8 cellular contexts compared by ENCODE assay signal in the genomic region with DNA sequence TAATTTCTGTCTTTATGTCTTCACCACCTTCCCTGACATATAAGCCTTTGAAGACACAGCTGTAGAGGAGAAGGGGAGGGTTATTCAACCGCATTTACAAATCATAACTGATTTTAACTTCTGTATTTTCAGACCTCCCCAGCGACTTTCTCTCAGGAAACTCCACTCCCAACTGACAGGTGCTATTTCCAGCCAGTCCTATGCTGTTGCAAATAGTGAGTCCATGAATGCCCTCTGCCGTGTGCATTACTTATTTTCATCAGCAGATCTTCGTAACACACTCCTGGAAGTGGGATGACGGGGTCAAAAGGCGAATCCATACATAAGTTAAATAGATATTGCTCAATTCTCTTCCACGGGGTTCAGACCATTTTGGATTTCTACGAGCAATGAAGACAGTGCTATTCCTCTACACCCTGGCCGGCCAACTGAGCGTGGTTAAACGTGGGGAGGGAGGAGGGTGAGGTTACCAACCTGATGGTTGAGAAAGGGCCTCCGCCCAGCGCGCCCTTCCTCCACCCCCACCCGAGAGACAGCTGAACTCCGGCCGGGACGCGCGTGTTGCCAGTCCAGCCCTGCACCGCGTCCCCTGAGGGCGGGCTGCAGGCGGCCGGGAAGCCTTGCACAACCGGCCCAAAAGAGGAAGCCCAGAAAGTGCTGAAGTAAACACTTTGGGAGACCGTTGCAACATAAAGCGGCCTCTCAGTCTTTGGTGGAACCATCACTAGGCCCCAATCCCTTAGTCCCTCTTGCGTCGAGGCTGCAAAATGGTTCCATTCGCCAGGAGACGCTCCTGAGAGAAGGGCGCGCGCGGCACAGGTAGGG. TPM values are rescaled to one million over a fixed set of nuclear protein-coding genes. Genes with fewer than 3 reads are reported as not detected.
DNase-seq lines count a peak whose midpoint lies in the region; ATAC-seq, FAIRE-seq and TF ChIP-seq lines count a peak whose summit lies in the region.

A gene with protein sequence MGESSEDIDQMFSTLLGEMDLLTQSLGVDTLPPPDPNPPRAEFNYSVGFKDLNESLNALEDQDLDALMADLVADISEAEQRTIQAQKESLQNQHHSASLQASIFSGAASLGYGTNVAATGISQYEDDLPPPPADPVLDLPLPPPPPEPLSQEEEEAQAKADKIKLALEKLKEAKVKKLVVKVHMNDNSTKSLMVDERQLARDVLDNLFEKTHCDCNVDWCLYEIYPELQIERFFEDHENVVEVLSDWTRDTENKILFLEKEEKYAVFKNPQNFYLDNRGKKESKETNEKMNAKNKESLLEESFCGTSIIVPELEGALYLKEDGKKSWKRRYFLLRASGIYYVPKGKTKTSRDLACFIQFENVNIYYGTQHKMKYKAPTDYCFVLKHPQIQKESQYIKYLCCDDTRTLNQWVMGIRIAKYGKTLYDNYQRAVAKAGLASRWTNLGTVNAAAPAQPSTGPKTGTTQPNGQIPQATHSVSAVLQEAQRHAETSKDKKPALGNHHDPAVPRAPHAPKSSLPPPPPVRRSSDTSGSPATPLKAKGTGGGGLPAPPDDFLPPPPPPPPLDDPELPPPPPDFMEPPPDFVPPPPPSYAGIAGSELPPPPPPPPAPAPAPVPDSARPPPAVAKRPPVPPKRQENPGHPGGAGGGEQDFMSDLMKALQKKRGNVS (plus strand): TSS at position 705 of the 825 bp plus-strand sequence. CDS start 53,986 bp downstream, outside the sequence.

- TF ChIP-seq CTCF in H1 (IDR thresholded peaks at IDR 0.05; ENCODE audit: control extremely low read depth in 1 of 3, insufficient read depth in 1 of 3, low read depth in 1 of 3, low read length in 3 of 3) (no peak), subcutaneous adipose tissue (IDR thresholded peaks at IDR 0.05; ENCODE audit: low read depth) (no peak)

- peak within 1 kb of the TSS; percentile 64 to 75 for H3K4me2 ChIP-seq in H1 (ENCODE audit: insufficient read depth in 1 of 2, low read depth in 2 of 2, low read length in 2 of 2)

- H3K23me2 ChIP-seq in H1 (ENCODE audit: low read depth, low read length) = peaks cover 9% of the 10 kb centered on the region; the same call in 1 of the 2 replicates

- H2AK5ac ChIP-seq in H1 (ENCODE audit: low read depth, low read length) = no peak within 1 kb of the TSS

- no peak within 1 kb of the TSS; a peak in 1 of 7 replicates for H3K9ac ChIP-seq in H1 (replicated peaks in 1 of 4; ENCODE audit: extremely low read depth in 1 of 4, low read depth in 3 of 4, low read length in 3 of 4)

- ATAC-seq in GM19455 (IDR thresholded peaks at IDR 0.05; ENCODE audit: unreplicated experiment) = peak; percentile 70
- ATAC-seq in HG03571 (IDR thresholded peaks at IDR 0.05; ENCODE audit: unreplicated experiment) = peak; percentile 52

- H3K27me3 ChIP-seq in H1 (replicated peaks in 1 of 4; ENCODE audit: control insufficient read depth in 3 of 4, extremely low read depth in 1 of 4, insufficient read depth in 3 of 4, low read length in 3 of 4) = peaks cover 6 to 24% (median 18%) of the 10 kb centered on the region in 4 experiments

- H3K9me3 ChIP-seq in H1 (ENCODE audit: insufficient read depth in 2 of 2, low read depth in 1 of 2, low read length in 1 of 2) = no peaks in the 10 kb centered on the region

- peaks cover 0 to 4% (median 0%) of the 10 kb centered on the region in 4 experiments; a peak in 2 of 7 replicates for H3K4me1 ChIP-seq in H1 (replicated peaks in 1 of 4; ENCODE audit: control insufficient read depth in 3 of 4, insufficient read depth in 4 of 4, low read length in 3 of 4)

- H3K4ac ChIP-seq in H1 (replicated peaks; ENCODE audit: insufficient read length, low read depth, low read length) = no peak within 1 kb of the TSS

- H3K36me3 Mint-ChIP-seq in activated CD4-positive, alpha-beta T cell treated with anti-CD3 and anti-CD28 coated beads, Interleukin-2, amount 10 ng/mL, durations not matched to agents 24 days and 14 days (ENCODE audit: low read depth) = peaks cover 18% of the 10 kb centered on the region

- H3K27ac ChIP-seq in H1 (ENCODE audit: low read depth, low read length) = no peak within 1 kb of the TSS

- no peak for TF ChIP-seq POLR2A in H1 (IDR thresholded peaks at IDR 0.05; ENCODE audit: control extremely low read depth in 1 of 2, low read depth in 2 of 2, low read length in 2 of 2)

- no peaks in the 10 kb centered on the region for H3K79me1 ChIP-seq in H1 (ENCODE audit: low read depth, low read length)

- H3K27me3 Mint-ChIP-seq in activated CD4-positive, alpha-beta T cell treated with anti-CD3 and anti-CD28 coated beads, Interleukin-2, amount 10 ng/mL, durations not matched to agents 24 days and 14 days = no peaks in the 10 kb centered on the region

- peak within 1 kb of the TSS; percentile 22 to 56 (median 48); a peak in 7 of 8 replicates for H3K4me3 ChIP-seq in H1 (ENCODE audit: extremely low read depth in 1 of 4, insufficient read depth in 2 of 4, low read depth in 3 of 4, low read length in 4 of 4)

- TF ChIP-seq EP300 in H1 (IDR thresholded peaks at IDR 0.05; ENCODE audit: borderline replicate concordance in 1 of 2, low read depth in 2 of 2, low read length in 2 of 2) = no peak

- no peaks in the 10 kb centered on the region for H4K20me1 ChIP-seq in H1 (replicated peaks in 1 of 2; ENCODE audit: control insufficient read depth in 1 of 2, insufficient read depth in 2 of 2, low read length in 2 of 2)

- H3K9me3 Mint-ChIP-seq in activated CD4-positive, alpha-beta T cell treated with anti-CD3 and anti-CD28 coated beads, Interleukin-2, amount 10 ng/mL, durations not matched to agents 24 days and 14 days = peaks cover 6% of the 10 kb centered on the region

- no peaks in the 10 kb centered on the region for H3K79me2 ChIP-seq in H1 (ENCODE audit: control insufficient read depth in 1 of 2, insufficient read depth in 2 of 2, low read length in 2 of 2)

- no peak within 1 kb of the TSS for H3K56ac ChIP-seq in H1 (replicated peaks; ENCODE audit: insufficient read length, low read depth, low read length)

- no peak within 1 kb of the TSS for H2BK120ac ChIP-seq in H1 (replicated peaks; ENCODE audit: low read depth, low read length)

- no peak within 1 kb of the TSS for H3K14ac ChIP-seq in H1 (ENCODE audit: insufficient read length)

- peak within 1 kb of the TSS; percentile 27; the same call in 1 of the 2 replicates for H3K18ac ChIP-seq in H1 (ENCODE audit: extremely low read depth, low read length)

- intact Hi-C loops in activated CD4-positive, alpha-beta T cell treated with anti-CD3 and anti-CD28 coated beads, Interleukin-2, amount 10 ng/mL, durations not matched to agents 24 days and 14 days (cut with micrococcal nuclease) = loop anchor here (2.0 to 10.0 kb wide), 5 partner anchors 49 to 714 kb away; partner anchors contain the start of genes ABI1, PDSS1 and YME1L1

- no peak within 1 kb of the TSS for H4K5ac ChIP-seq in H1 (ENCODE audit: insufficient read length, low read depth, low read length)

- no peak within 1 kb of the TSS for H2BK5ac ChIP-seq in H1 (ENCODE audit: low read depth, low read length)

- no peak within 1 kb of the TSS for H3K23ac ChIP-seq in H1 (ENCODE audit: insufficient read length)

- peak within 1 kb of the TSS; percentile 72; the same call in 1 of the 2 replicates for H2AFZ ChIP-seq in H1 (ENCODE audit: low read length)

- H3K4me1 Mint-ChIP-seq in activated CD4-positive, alpha-beta T cell treated with anti-CD3 and anti-CD28 coated beads, Interleukin-2, amount 10 ng/mL, durations not matched to agents 24 days and 14 days = peaks cover 37% of the 10 kb centered on the region

- DNase-seq in C1 segment of cervical spinal cord (lab: John Stamatoyannopoulos, UW) (peak in 10 of 14 donors; percentile 6 to 71 (median 39)), H1 (ENCODE audit: low read depth in 1 of 2, low spot score in 2 of 2) (peak in 1 of 2 experiments; percentile 60), mesenteric fat pad (ENCODE audit: low spot score) (peak; percentile 94), DMS153 treated with DMSO at 0.1 percent for 48 hours (lab: John Stamatoyannopoulos, UW; ENCODE audit: unreplicated experiment) (no peak)
- DNase-seq in activated CD4-positive, alpha-beta T cell treated with anti-CD3 and anti-CD28 coated beads, Interleukin-2, amount 10 ng/mL, durations not matched to agents 24 days and 14 days = peak; percentile 87

- no peak within 1 kb of the TSS for H2BK20ac ChIP-seq in H1 (ENCODE audit: low read length)

- POLR2A ChIA-PET in H1 (lab: Charles Lee; ENCODE audit: partially characterized antibody) = interaction anchor here (0.6 to 1.2 kb wide), 2 partner anchors 11 to 46 kb away, joined by 3 read pairs; no protein-coding TSS in a partner anchor

- WGBS in H1 (ENCODE audit: extremely low coverage in 1 of 2, insufficient coverage in 1 of 2, insufficient read length in 1 of 2, insufficient replicate concordance in 2 of 2, low coverage in 1 of 2, low lambda C conversion rate in 2 of 2, missing lambda C conversion rate in 1 of 2), 2 experiments = 35% methylated on average over 36 of the region's 36 CpGs; no CpG with 5 or more reads in 1 of the 2 experiments

- H4K8ac ChIP-seq in H1 (ENCODE audit: extremely low read depth, insufficient read depth, low read length) = peak within 1 kb of the TSS; percentile 65

- peak within 1 kb of the TSS; percentile 92 for H3K4me3 Mint-ChIP-seq in activated CD4-positive, alpha-beta T cell treated with anti-CD3 and anti-CD28 coated beads, Interleukin-2, amount 10 ng/mL, durations not matched to agents 24 days and 14 days

- CTCF ChIA-PET in H1 (lab: Charles Lee; ENCODE audit: partially characterized antibody) = interaction anchor here (1.4 kb wide), 1 partner anchor 46 kb away, joined by 4 read pairs; no protein-coding TSS in a partner anchor

- no peak within 1 kb of the TSS for H2BK15ac ChIP-seq in H1 (ENCODE audit: low read length)

- no peaks in the 10 kb centered on the region for H3K36me3 ChIP-seq in H1 (ENCODE audit: control insufficient read depth in 2 of 4, insufficient read depth in 4 of 4, low read length in 3 of 4)

- no peak; a peak in 1 of 4 replicates for TF ChIP-seq RAD21 in H1 (IDR thresholded peaks at IDR 0.05 in 1 of 2, conservative IDR thresholded peaks at IDR 0.05 in 1 of 2; ENCODE audit: low read depth in 2 of 2, low read length in 2 of 2)

- no peak within 1 kb of the TSS for H2BK12ac ChIP-seq in H1 (ENCODE audit: low read depth, low read length)

- H4K91ac ChIP-seq in H1 (replicated peaks; ENCODE audit: insufficient read length, low read length) = no peak within 1 kb of the TSS

- peak within 1 kb of the TSS; percentile 95 for H3K27ac Mint-ChIP-seq in activated CD4-positive, alpha-beta T cell treated with anti-CD3 and anti-CD28 coated beads, Interleukin-2, amount 10 ng/mL, durations not matched to agents 24 days and 14 days

- FAIRE-seq in H1 (lab: Jason Lieb, UNC) = no peak

RNA-seq across cellular contexts. Expression of the gene that starts here (rescaled TPM):
- 40.0 and 41.3 TPM in 2 replicates for total RNA-seq in activated CD4-positive, alpha-beta T cell treated with anti-CD3 and anti-CD28 coated beads, Interleukin-2, amount 10 ng/mL, durations not matched to agents 24 days and 14 days
- total RNA-seq in H1 (2021; fragmentation: NEBNext Ultra II Directional; extraction: Animal tissue kit (Norgen Biotek cat#: 25700)) = not detected in 2 replicates
- polyA plus RNA-seq in H1 (2011; rRNA removed) = 0.02 and 0.05 TPM in 2 replicates
- polyA plus RNA-seq in H1 (2011; cell fraction: cytosol; rRNA removed) = not detected
- 0.06 TPM for polyA plus RNA-seq in H1 (2011; cell fraction: nucleus; rRNA removed)
- polyA plus RNA-seq in H1 (2012, experiment 1 of 2) = 0.08 to 0.13 TPM in 2 of 4 replicates, not detected in the others
- 0.05 TPM for polyA plus RNA-seq in H1 (2012, experiment 2 of 2)
- 0.04 TPM for polyA plus RNA-seq in H1 (2013, experiment 1 of 2)
- polyA plus RNA-seq in H1 (2013, experiment 2 of 2) = 0.06 TPM
- not detected in 2 replicates for polyA minus RNA-seq in H1 (2011; rRNA and poly(A)+ RNA removed)
- polyA minus RNA-seq in H1 (2011; cell fraction: cytosol; rRNA and poly(A)+ RNA removed) = not detected
- polyA minus RNA-seq in H1 (2011; cell fraction: nucleus; rRNA and poly(A)+ RNA removed) = not detected
- total RNA-seq in mesenteric fat pad (37.2 TPM), subcutaneous adipose tissue (10 to 100 TPM; 14.8 to 41.3 (median 26.2) TPM)

Comparison
In these comparisons a context has a peak if more than half of its experiments do, and no peak if none do; other contexts are left out.
1. RNA of the gene that starts here (total RNA-seq): 40.0 to 41.3 TPM in activated CD4-positive, alpha-beta T cell treated with anti-CD3 and anti-CD28 coated beads, Interleukin-2, amount 10 ng/mL, durations not matched to agents 24 days and 14 days, 37.2 TPM in mesenteric fat pad (single experiment) and 14.8 to 41.3 TPM in subcutaneous adipose tissue; not detected in H1; every median in the first group is over 10 times any median in the second.